Comparison of ENCODE assay signal across 8 cellular contexts in genomic region chr15:84631706-84632272, GRCh38. TPM values are rescaled to one million over a fixed set of nuclear protein-coding genes. Genes with fewer than 3 reads are reported as not detected.
A peak's percentile ranks its signal among the peaks of the same experiment; 100 is the strongest.
DNase-seq lines count a peak whose midpoint lies in the region; ATAC-seq, FAIRE-seq and TF ChIP-seq lines count a peak whose summit lies in the region.

No MANE protein-coding gene starts in this region.

- POLR2A ChIA-PET in activated CD4-positive, alpha-beta T cell treated with anti-CD3 and anti-CD28 coated beads for 36 hours (lab: Charles Lee): interaction anchor here (0.6 to 1.1 kb wide), 7 partner anchors 20 to 349 kb away, joined by 3 to 6 read pairs (median 4); partner anchors contain the start of gene WDR73
- POLR2A ChIA-PET in activated CD4-positive, alpha-beta memory T cell treated with anti-CD3 and anti-CD28 coated beads, Interleukin-2, amount 10 ng/mL, durations not matched to agents 7 days and 5 days (lab: Charles Lee): interaction anchor here (0.6 to 4.8 kb wide), 20 partner anchors 10 to 349 kb away, joined by 3 to 26 read pairs (median 9); partner anchors contain the start of genes NMB, SEC11A, WDR73 and ZSCAN2

- peaks cover 34% of the 10 kb centered on the region for H3K4me1 Mint-ChIP-seq in activated CD4-positive, alpha-beta T cell treated with anti-CD3 and anti-CD28 coated beads for 36 hours
- peaks cover 49% of the 10 kb centered on the region for H3K4me1 Mint-ChIP-seq in activated CD4-positive, alpha-beta memory T cell treated with anti-CD3 and anti-CD28 coated beads, Interleukin-2, amount 10 ng/mL, durations not matched to agents 7 days and 5 days

- H3K4me1 ChIP-seq in iPS-15b (ENCODE audit: control insufficient read depth, insufficient read depth, low read length): no peaks in the 10 kb centered on the region
- peaks cover 21 to 55% (median 40%) of the 10 kb centered on the region in 4 donors for H3K4me1 ChIP-seq in stomach

- CTCF ChIA-PET in activated CD4-positive, alpha-beta T cell treated with anti-CD3 and anti-CD28 coated beads for 36 hours (lab: Charles Lee): interaction anchor here (0.7 to 2.9 kb wide), 15 partner anchors 9 to 350 kb away, joined by 3 to 13 read pairs (median 3); partner anchors contain the start of gene ZSCAN2
- CTCF ChIA-PET in activated CD4-positive, alpha-beta memory T cell treated with anti-CD3 and anti-CD28 coated beads, Interleukin-2, amount 10 ng/mL, durations not matched to agents 7 days and 5 days (lab: Charles Lee): interaction anchor here (0.7 to 5.2 kb wide), 15 partner anchors 7 to 349 kb away, joined by 3 to 21 read pairs (median 5); partner anchors contain the start of genes WDR73 and ZSCAN2

- peaks cover 24% of the 10 kb centered on the region for H3K27me3 ChIP-seq in iPS-15b (ENCODE audit: control insufficient read depth, insufficient read depth, low read length)
- H3K27me3 ChIP-seq in stomach: no peaks in the 10 kb centered on the region

- H3K4me3 ChIP-seq in iPS-15b (ENCODE audit: low read depth, low read length) (peak overlapping the region; percentile 84), stomach (peak overlapping the region; percentile 59 to 80 (median 70))

- intact Hi-C loops in activated CD4-positive, alpha-beta T cell treated with anti-CD3 and anti-CD28 coated beads for 36 hours (cut with DNase I, micrococcal nuclease): loop anchor here (1.0 to 10.0 kb wide), 9 partner anchors 23 to 1163 kb away; partner anchors contain the start of genes WDR73 (in 2 of the 2), ZNF592 (in 2 of the 2), KLHL25 (in 1 of the 2) and PDE8A (in 1 of the 2)
- intact Hi-C loops in stomach (cut with DNase I; ENCODE audit: low total_unique reads): no loop called here

- H3K9me3 ChIP-seq in iPS-15b (ENCODE audit: control insufficient read depth, insufficient read depth, low read length): no peaks in the 10 kb centered on the region
- no peaks in the 10 kb centered on the region for H3K9me3 ChIP-seq in stomach

- no peaks in the 10 kb centered on the region for H3K36me3 ChIP-seq in iPS-15b (ENCODE audit: control insufficient read depth, insufficient read depth, low read length)
- H3K36me3 ChIP-seq in stomach: peaks cover 0 to 10% (median 8%) of the 10 kb centered on the region in 4 donors

- no peak for TF ChIP-seq CTCF in stomach (IDR thresholded peaks at IDR 0.05)

- no peaks in the 10 kb centered on the region for H3K27me3 Mint-ChIP-seq in activated CD4-positive, alpha-beta T cell treated with anti-CD3 and anti-CD28 coated beads for 36 hours
- H3K27me3 Mint-ChIP-seq in activated CD4-positive, alpha-beta memory T cell treated with anti-CD3 and anti-CD28 coated beads, Interleukin-2, amount 10 ng/mL, durations not matched to agents 7 days and 5 days: no peaks in the 10 kb centered on the region

- H3K27ac Mint-ChIP-seq in activated CD4-positive, alpha-beta T cell treated with anti-CD3 and anti-CD28 coated beads for 36 hours: peak overlapping the region; percentile 94
- H3K27ac Mint-ChIP-seq in activated CD4-positive, alpha-beta memory T cell treated with anti-CD3 and anti-CD28 coated beads, Interleukin-2, amount 10 ng/mL, durations not matched to agents 7 days and 5 days: peak overlapping the region; percentile 99

- TF ChIP-seq POLR2A in stomach (IDR thresholded peaks at IDR 0.05): no peak

- peak overlapping the region; percentile 93 for H3K4me3 Mint-ChIP-seq in activated CD4-positive, alpha-beta T cell treated with anti-CD3 and anti-CD28 coated beads for 36 hours
- peak overlapping the region; percentile 88 for H3K4me3 Mint-ChIP-seq in activated CD4-positive, alpha-beta memory T cell treated with anti-CD3 and anti-CD28 coated beads, Interleukin-2, amount 10 ng/mL, durations not matched to agents 7 days and 5 days

- H3K27ac ChIP-seq in stomach: peak overlapping the region; percentile 88 to 96 (median 94)

- 31 to 48% (median 43%) methylated on average over 6 to 7 of the region's 7 CpGs for WGBS in stomach, 5 donors

- no peak for FAIRE-seq in urothelium cell line (lab: Jason Lieb, UNC)

- no peaks in the 10 kb centered on the region for H3K9me3 Mint-ChIP-seq in activated CD4-positive, alpha-beta T cell treated with anti-CD3 and anti-CD28 coated beads for 36 hours (ENCODE audit: low read depth)
- no peaks in the 10 kb centered on the region for H3K9me3 Mint-ChIP-seq in activated CD4-positive, alpha-beta memory T cell treated with anti-CD3 and anti-CD28 coated beads, Interleukin-2, amount 10 ng/mL, durations not matched to agents 7 days and 5 days

- peak; percentile 3 for ATAC-seq in activated CD4-positive, alpha-beta T cell treated with anti-CD3 and anti-CD28 coated beads for 36 hours

- peaks cover 27% of the 10 kb centered on the region for H3K36me3 Mint-ChIP-seq in activated CD4-positive, alpha-beta T cell treated with anti-CD3 and anti-CD28 coated beads for 36 hours (ENCODE audit: low read depth)
- peaks cover 22% of the 10 kb centered on the region for H3K36me3 Mint-ChIP-seq in activated CD4-positive, alpha-beta memory T cell treated with anti-CD3 and anti-CD28 coated beads, Interleukin-2, amount 10 ng/mL, durations not matched to agents 7 days and 5 days (ENCODE audit: low read depth)

- H3K9ac ChIP-seq in iPS-15b (ENCODE audit: low read depth, low read length): peak overlapping the region; percentile 87

- no peak for DNase-seq in activated CD4-positive, alpha-beta T cell treated with anti-CD3 and anti-CD28 coated beads for 36 hours
- DNase-seq in activated CD4-positive, alpha-beta T cell treated with anti-CD3 and anti-CD28 coated beads, Interleukin-2, amount 50 U/mL, for 1 hour: no peak
- no peak for DNase-seq in activated CD4-positive, alpha-beta memory T cell treated with anti-CD3 and anti-CD28 coated beads, Interleukin-2, amount 10 ng/mL, durations not matched to agents 7 days and 5 days
- DNase-seq in stomach: no peak
- DNase-seq in ecto neural progenitor cell (ENCODE audit: low spot score): no peak
- no peak for DNase-seq in dedifferentiated amniotic fluid mesenchymal stem cell (ENCODE audit: extremely low spot score)
- DNase-seq in urothelium cell line (ENCODE audit: low spot score): no peak

- no peak for TF ChIP-seq EP300 in stomach (IDR thresholded peaks at IDR 0.05)

RNA-seq across cellular contexts. Expression of gene WDR73, which starts 22.3 kb away (rescaled TPM):
- 10 to 100 TPM; 12.4 to 13.3 TPM for total RNA-seq in activated CD4-positive, alpha-beta T cell treated with anti-CD3 and anti-CD28 coated beads for 36 hours
- total RNA-seq in activated CD4-positive, alpha-beta memory T cell treated with anti-CD3 and anti-CD28 coated beads, Interleukin-2, amount 10 ng/mL, durations not matched to agents 7 days and 5 days: 10 to 100 TPM; 17.6 to 17.9 TPM
- 10 to 100 TPM; 13.4 to 70.1 (median 37.5) TPM for total RNA-seq in stomach
- 10 to 100 TPM in 2 of 3 donors, 1 to 10 TPM in 1; 9.1 to 15.5 (median 15.4) TPM for polyA plus RNA-seq in stomach

RNA-seq across cellular contexts. Expression of gene NMB, which starts 26.2 kb away (rescaled TPM):
- 1 to 10 TPM; 2.7 to 4.0 TPM for total RNA-seq in activated CD4-positive, alpha-beta T cell treated with anti-CD3 and anti-CD28 coated beads for 36 hours
- total RNA-seq in activated CD4-positive, alpha-beta memory T cell treated with anti-CD3 and anti-CD28 coated beads, Interleukin-2, amount 10 ng/mL, durations not matched to agents 7 days and 5 days: 1 to 10 TPM; 4.0 to 4.1 TPM
- 1 to 10 TPM in 1 of 5 donors, not detected in 4; 2.0 TPM for total RNA-seq in stomach
- 1 to 10 TPM; 3.8 to 5.3 (median 4.1) TPM for polyA plus RNA-seq in stomach

RNA-seq across cellular contexts. Expression of gene ZSCAN2, which starts 31.0 kb away (rescaled TPM):
- 1 to 10 TPM; 5.1 to 5.4 TPM for total RNA-seq in activated CD4-positive, alpha-beta T cell treated with anti-CD3 and anti-CD28 coated beads for 36 hours
- total RNA-seq in activated CD4-positive, alpha-beta memory T cell treated with anti-CD3 and anti-CD28 coated beads, Interleukin-2, amount 10 ng/mL, durations not matched to agents 7 days and 5 days: 10 to 100 TPM; 10.8 to 10.9 TPM
- 10 to 100 TPM in 2 of 5 donors, 1 to 10 TPM in 3; 1.2 to 28.1 (median 7.3) TPM for total RNA-seq in stomach
- polyA plus RNA-seq in stomach: 1 to 10 TPM; 3.0 to 8.5 (median 5.7) TPM
